18 cellular contexts compared by ENCODE assay signal in genomic region chr6:159334068-159334467, GRCh38.
"Had no signal": no experiment of that assay in that cellular context is flagged by ENCODE, and none has a peak within 500 bp of the region (broad histone marks: within the 10 kb centered on the region; RNA-seq: fewer than 3 reads in every experiment).

No MANE protein-coding gene starts in this region.

- H3K36me3 ChIP-seq: neural progenitor cell, neutrophil, ovary, pancreas, prostate gland, right atrium auricular region, right lobe of liver, sigmoid colon, spleen had no signal

- H3K9me3 ChIP-seq: neutrophil, ovary, pancreas, prostate gland, right lobe of liver had no signal

- H3K4me1 ChIP-seq: neural progenitor cell, pancreas, parathyroid adenoma, prostate gland, psoas muscle, right atrium auricular region, right lobe of liver, sigmoid colon, spleen had no signal

- H3K27ac ChIP-seq: neural progenitor cell, neutrophil, ovary, pancreas, parathyroid adenoma, prostate gland, psoas muscle, right atrium auricular region, right lobe of liver, sigmoid colon, skin epidermis, spleen had no signal

- ATAC-seq: naive thymus-derived CD8-positive, alpha-beta T cell; natural killer cell; natural killer cell treated with Interleukin-12 subunit alpha and Interleukin-12 subunit beta and Interleukin-15 and Interleukin-18, amount 100 ng/mL, for 72 hours; pancreas; psoas muscle; right cardiac atrium; right lobe of liver; sciatic nerve had no signal

- H3K4me3 ChIP-seq: neural progenitor cell, ovary, pancreas, prostate gland, psoas muscle, right atrium auricular region, right lobe of liver, sigmoid colon, skin epidermis, smooth muscle cell, spleen had no signal
